29 cellular contexts compared by ENCODE assay signal in genomic region chr4:15965325-15965724, GRCh38. TPM values are rescaled to one million over a fixed set of nuclear protein-coding genes. Genes with fewer than 3 reads are reported as not detected.
"Had no signal": no experiment of that assay in that cellular context is flagged by ENCODE, and none has a peak within 500 bp of the region (broad histone marks: within the 10 kb centered on the region; RNA-seq: fewer than 3 reads in every experiment).

No MANE protein-coding gene starts in this region.

- DNase-seq: activated CD4-positive, alpha-beta memory T cell treated with anti-CD3 and anti-CD28 coated beads, Interleukin-2, amount 10 ng/mL, durations not matched to agents 7 days and 5 days; activated CD4-positive, alpha-beta T cell treated with anti-CD3 and anti-CD28 coated beads for 36 hours; activated CD4-positive, alpha-beta T cell treated with anti-CD3 and anti-CD28 coated beads, Interleukin-2, amount 50 U/mL, for 1 hour; activated gamma-delta T cell; activated naive CD4-positive, alpha-beta T cell treated with anti-CD3 and anti-CD28 coated beads for 36 hours; activated naive CD8-positive, alpha-beta T cell treated with anti-CD3 and anti-CD28 coated beads for 36 hours; activated T-cell treated with anti-CD3 and anti-CD28 coated beads for 4 hours; activated T-cell treated with anti-CD3 and anti-CD28 coated beads, Interleukin-2, amount 50 U/mL, for 48 hours; brain microvascular endothelial cell; NCI-H1092; NCI-H1417; NCI-H1930; NCI-H2107; NCI-H2171 treated with DMSO at 0.1 percent for 48 hours; NCI-H226; NCI-H526; NCI-H774; T-cell; T-helper 2 cell; T1000 had no signal

- H3K4me2 ChIP-seq: KMS-11 had no signal

- H3K27me3 ChIP-seq: brain microvascular endothelial cell, cardiac muscle cell had no signal

- H3K9me3 Mint-ChIP-seq: activated CD4-positive, alpha-beta memory T cell treated with anti-CD3 and anti-CD28 coated beads, Interleukin-2, amount 10 ng/mL, durations not matched to agents 7 days and 5 days; activated naive CD4-positive, alpha-beta T cell treated with anti-CD3 and anti-CD28 coated beads for 36 hours; activated naive CD8-positive, alpha-beta T cell treated with anti-CD3 and anti-CD28 coated beads for 36 hours had no signal

- H3K4me3 ChIP-seq: cardiac muscle cell, SK-N-MC had no signal

- H3K36me3 Mint-ChIP-seq: activated naive CD8-positive, alpha-beta T cell treated with anti-CD3 and anti-CD28 coated beads for 36 hours; T-cell had no signal

- H3K9ac ChIP-seq: KMS-11 had no signal

- H3K27me3 Mint-ChIP-seq: activated naive CD8-positive, alpha-beta T cell treated with anti-CD3 and anti-CD28 coated beads for 36 hours had no signal

- H3K27ac Mint-ChIP-seq: activated CD4-positive, alpha-beta memory T cell treated with anti-CD3 and anti-CD28 coated beads, Interleukin-2, amount 10 ng/mL, durations not matched to agents 7 days and 5 days; activated CD4-positive, alpha-beta T cell treated with anti-CD3 and anti-CD28 coated beads for 36 hours; activated naive CD4-positive, alpha-beta T cell treated with anti-CD3 and anti-CD28 coated beads for 36 hours; activated naive CD8-positive, alpha-beta T cell treated with anti-CD3 and anti-CD28 coated beads for 36 hours; activated T-helper 17 cell treated with anti-CD3 and anti-CD28 coated beads, Interleukin-2, amount 50 U/mL, for 72 hours; T-cell had no signal

- H3K4me1 Mint-ChIP-seq: activated T-helper 17 cell treated with anti-CD3 and anti-CD28 coated beads, Interleukin-2, amount 50 U/mL, for 72 hours had no signal

- H3K36me3 ChIP-seq: brain microvascular endothelial cell, cardiac muscle cell had no signal

- H3K27ac ChIP-seq: brain microvascular endothelial cell, cardiac muscle cell, KMS-11, SK-N-MC, VCaP had no signal

- H3K4me3 Mint-ChIP-seq: activated CD4-positive, alpha-beta memory T cell treated with anti-CD3 and anti-CD28 coated beads, Interleukin-2, amount 10 ng/mL, durations not matched to agents 7 days and 5 days; activated CD4-positive, alpha-beta T cell treated with anti-CD3 and anti-CD28 coated beads for 36 hours; activated naive CD4-positive, alpha-beta T cell treated with anti-CD3 and anti-CD28 coated beads for 36 hours; activated naive CD8-positive, alpha-beta T cell treated with anti-CD3 and anti-CD28 coated beads for 36 hours; activated T-helper 17 cell treated with anti-CD3 and anti-CD28 coated beads, Interleukin-2, amount 50 U/mL, for 72 hours; T-cell had no signal

RNA-seq across cellular contexts. Expression of gene FGFBP2, which starts 2.4 kb away (rescaled TPM):
- total RNA-seq: activated naive CD4-positive, alpha-beta T cell treated with anti-CD3 and anti-CD28 coated beads for 36 hours; cardiac muscle cell; MCF 10A; NCI-H460; RPMI7951 had no signal
- polyA plus RNA-seq: cardiac muscle cell had no signal

RNA-seq across cellular contexts. Expression of gene FGFBP1, which starts 26.8 kb away (rescaled TPM):
- total RNA-seq: activated CD4-positive, alpha-beta memory T cell treated with anti-CD3 and anti-CD28 coated beads, Interleukin-2, amount 10 ng/mL, durations not matched to agents 7 days and 5 days; activated CD4-positive, alpha-beta T cell treated with anti-CD3 and anti-CD28 coated beads for 36 hours; activated CD8-positive, alpha-beta memory T cell treated with anti-CD3 and anti-CD28 coated beads for 36 hours; activated naive CD4-positive, alpha-beta T cell treated with anti-CD3 and anti-CD28 coated beads for 36 hours; activated naive CD8-positive, alpha-beta T cell treated with anti-CD3 and anti-CD28 coated beads for 36 hours; activated T-helper 17 cell treated with anti-CD3 and anti-CD28 coated beads, Interleukin-2, amount 50 U/mL, for 72 hours; cardiac muscle cell; NCI-H460; RPMI7951; T-cell had no signal
- polyA plus RNA-seq: cardiac muscle cell had no signal
